Comparison of ENCODE assay signal across 8 cellular contexts in the genomic region with DNA sequence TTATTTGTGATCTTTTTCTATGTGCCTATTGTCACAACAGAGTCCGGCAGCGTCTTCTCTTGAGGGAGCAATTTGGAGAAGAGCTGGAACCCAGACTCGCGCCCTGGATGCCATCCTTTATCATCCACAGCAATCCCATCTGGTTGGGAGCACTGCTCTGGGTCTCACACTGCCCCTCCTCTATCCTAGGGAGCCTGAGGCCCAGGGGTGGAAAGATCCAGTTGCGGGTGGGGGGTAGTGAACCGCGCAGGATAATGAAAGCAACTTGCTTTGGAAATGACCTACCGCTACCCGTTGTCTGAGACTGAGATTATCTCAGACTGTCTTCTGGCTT. TPM values are rescaled to one million over a fixed set of nuclear protein-coding genes. Genes with fewer than 3 reads are reported as not detected.
DNase-seq lines count a peak whose midpoint lies in the region; TF ChIP-seq lines count a peak whose summit lies in the region.

No MANE protein-coding gene starts in this region.

- H3K36me3 ChIP-seq in adrenal gland (replicated peaks in 1 of 2) (peaks cover 0 to 20% of the 10 kb centered on the region in 2 donors), thymus (ENCODE audit: control insufficient read depth, insufficient read depth) (peaks cover 25% of the 10 kb centered on the region)

- no peak for DNase-seq in activated T-cell treated with anti-CD3 and anti-CD28 coated beads, Interleukin-2, amount 50 U/mL, for 24 hours
- DNase-seq in activated T-cell treated with anti-CD3 and anti-CD28 coated beads for 4 hours (no peak), adrenal gland (peak in 1 of 7 donors; percentile 71), hippocampal formation (lab: John Stamatoyannopoulos, UW) (no peak), LoVo (ENCODE audit: low spot score) (no peak), SKM-1 treated with dmso at 0.1 percent for 144 hours (lab: John Stamatoyannopoulos, UW; ENCODE audit: unreplicated experiment) (no peak)

- TF ChIP-seq CTCF in adrenal gland (IDR thresholded peaks at IDR 0.05), result no peak

- H3K4me3 Mint-ChIP-seq in activated T-cell treated with anti-CD3 and anti-CD28 coated beads, Interleukin-2, amount 50 U/mL, for 24 hours, result peak overlapping the region; percentile 92

- H3K27ac ChIP-seq in adrenal gland, result peak overlapping the region in 3 of 5 donors; percentile 74 to 88 (median 75)
- peak overlapping the region; percentile 96 for H3K27ac ChIP-seq in layer of hippocampus (ENCODE audit: low read depth, low read length)
- H3K27ac ChIP-seq in thymus (ENCODE audit: low read depth), result no peak overlapping the region

- peak overlapping the region; percentile 97 for H3K27ac Mint-ChIP-seq in activated T-cell treated with anti-CD3 and anti-CD28 coated beads, Interleukin-2, amount 50 U/mL, for 24 hours

- H3K27me3 ChIP-seq in adrenal gland (no peaks in the 10 kb centered on the region), layer of hippocampus (ENCODE audit: control insufficient read depth, insufficient read depth, low read length) (no peaks in the 10 kb centered on the region), thymus (ENCODE audit: control insufficient read depth, insufficient read depth) (no peaks in the 10 kb centered on the region)

- H3K9me3 ChIP-seq in adrenal gland (replicated peaks in 1 of 3) (no peaks in the 10 kb centered on the region), thymus (ENCODE audit: control insufficient read depth) (no peaks in the 10 kb centered on the region)

- no peaks in the 10 kb centered on the region for H3K27me3 Mint-ChIP-seq in activated T-cell treated with anti-CD3 and anti-CD28 coated beads, Interleukin-2, amount 50 U/mL, for 24 hours

- H3K9me3 Mint-ChIP-seq in activated T-cell treated with anti-CD3 and anti-CD28 coated beads, Interleukin-2, amount 50 U/mL, for 24 hours, result no peaks in the 10 kb centered on the region

- WGBS in adrenal gland, 4 donors, result 1 to 4% (median 2%) methylated on average over 9 of the region's 9 CpGs
- WGBS in thymus, result 9% methylated on average over 9 of the region's 9 CpGs

- H3K4me1 ChIP-seq in adrenal gland (replicated peaks in 1 of 2) (peaks cover 14 to 33% of the 10 kb centered on the region in 2 donors), thymus (ENCODE audit: control insufficient read depth, insufficient read depth, low read length) (peaks cover 25% of the 10 kb centered on the region)

- peaks cover 58% of the 10 kb centered on the region for H3K4me1 Mint-ChIP-seq in activated T-cell treated with anti-CD3 and anti-CD28 coated beads, Interleukin-2, amount 50 U/mL, for 24 hours (ENCODE audit: low read depth)

- peaks cover 69% of the 10 kb centered on the region for H3K36me3 Mint-ChIP-seq in activated T-cell treated with anti-CD3 and anti-CD28 coated beads, Interleukin-2, amount 50 U/mL, for 24 hours (ENCODE audit: low read depth)

- no peak for TF ChIP-seq POLR2A in adrenal gland (IDR thresholded peaks at IDR 0.05)

- H3K4me3 ChIP-seq in adrenal gland (peak overlapping the region in 3 of 4 donors; percentile 13 to 73 (median 60)), thymus (ENCODE audit: low read length) (peak overlapping the region; percentile 82)

- intact Hi-C loops in adrenal gland (cut with DNase I), result no loop called here

RNA-seq across cellular contexts. Expression of a gene that starts 0.7 kb away (rescaled TPM):
- total RNA-seq in adrenal gland, result 100 to 1,000 TPM in 7 of 8 donors, 10 to 100 TPM in 1; 67.5 to 176 (median 115) TPM
- polyA plus RNA-seq in adrenal gland, result 100 to 1,000 TPM in 2 of 3 donors, 10 to 100 TPM in 1; 56.9 to 267 (median 244) TPM
- polyA plus RNA-seq in thymus, result 114 TPM

RNA-seq across cellular contexts. Expression of a gene that starts 4.0 kb away (rescaled TPM):
- 100 to 1,000 TPM in 1 of 8 donors, 10 to 100 TPM in 7; 13.6 to 108 (median 37.5) TPM for total RNA-seq in adrenal gland
- polyA plus RNA-seq in adrenal gland, result 100 to 1,000 TPM in 2 of 3 donors, 10 to 100 TPM in 1; 40.5 to 133 (median 124) TPM
- 53.0 TPM for polyA plus RNA-seq in thymus

RNA-seq across cellular contexts. Expression of a gene that starts 6.3 kb away (rescaled TPM):
- total RNA-seq in adrenal gland, result 10 to 100 TPM; 40.4 to 72.6 (median 47.6) TPM
- polyA plus RNA-seq in adrenal gland (10 to 100 TPM; 25.9 to 60.7 (median 46.4) TPM), thymus (38.5 TPM)

RNA-seq across cellular contexts. Expression of a gene that starts 13.6 kb away (rescaled TPM):
- total RNA-seq in adrenal gland, result 100 to 1,000 TPM in 5 of 8 donors, 10 to 100 TPM in 3; 30.2 to 191 (median 120) TPM
- polyA plus RNA-seq in adrenal gland (100 to 1,000 TPM in 2 of 3 donors, 10 to 100 TPM in 1; 26.4 to 167 (median 129) TPM), thymus (67.7 TPM)

RNA-seq across cellular contexts. Expression of a gene that starts 17.2 kb away (rescaled TPM):
- 10 to 100 TPM in 7 of 8 donors, 1 to 10 TPM in 1; 9.7 to 21.2 (median 14.1) TPM for total RNA-seq in adrenal gland
- 10 to 100 TPM in 2 of 3 donors, 1 to 10 TPM in 1; 7.4 to 35.6 (median 17.3) TPM for polyA plus RNA-seq in adrenal gland
- polyA plus RNA-seq in thymus, result 17.2 TPM
